8 cellular contexts compared by ENCODE assay signal in genomic region chr1:36149237-36149972, GRCh38. TPM values are rescaled to one million over a fixed set of nuclear protein-coding genes. Genes with fewer than 3 reads are reported as not detected.
DNase-seq lines count a peak whose midpoint lies in the region; ATAC-seq, FAIRE-seq and TF ChIP-seq lines count a peak whose summit lies in the region.

Gene TRAPPC3, minus strand, starts transcription at chr1:36149486. Its CDS starts 108 bp downstream, at chr1:36149378.

- ATAC-seq in natural killer cell treated with Interleukin-12 subunit alpha and Interleukin-12 subunit beta and Interleukin-15 and Interleukin-18, amount 100 ng/mL, for 72 hours: peak; percentile 97
- ATAC-seq in stimulated activated naive CD8-positive, alpha-beta T cell treated with anti-CD3 and anti-CD28 coated beads, Interleukin-15, Interleukin-2, amounts not matched to agents 100 U/mL and 50 U/mL, for 24 hours: peak; percentile 97

- H3K9ac ChIP-seq in Loucy (ENCODE audit: low read depth, low read length, poor library complexity, severe bottlenecking): peak within 1 kb of the TSS; percentile 87

- H2AFZ ChIP-seq in Loucy (ENCODE audit: low read length): peak within 1 kb of the TSS; percentile 83

- H3K4me3 ChIP-seq in H7 (ENCODE audit: insufficient read depth, low read depth, low read length) (peak within 1 kb of the TSS; percentile 51), Loucy (ENCODE audit: low read length, poor library complexity, severe bottlenecking) (peak within 1 kb of the TSS; percentile 89)

- H3K36me3 ChIP-seq in H7 (replicated peaks; ENCODE audit: control insufficient read depth, insufficient read depth, low read length): no peaks in the 10 kb centered on the region
- no peaks in the 10 kb centered on the region for H3K36me3 ChIP-seq in Loucy (ENCODE audit: insufficient read depth, low read length)

- DNase-seq in H7 (peak; percentile 99), fibroblast of peridontal ligament (ENCODE audit: extremely low read depth) (peak; percentile 99)
- DNase-seq in activated T-helper 9 cell treated with anti-CD3 and anti-CD28 coated beads, Interleukin-2, amount 50 U/mL, for 16 hours (ENCODE audit: low read depth): peak; percentile 100
- peak; percentile 100 for DNase-seq in natural killer cell treated with Interleukin-12 subunit alpha and Interleukin-12 subunit beta and Interleukin-15 and Interleukin-18, amount 100 ng/mL, for 72 hours (ENCODE audit: low spot score)
- peak; percentile 100 for DNase-seq in stimulated activated naive CD8-positive, alpha-beta T cell treated with anti-CD3 and anti-CD28 coated beads, Interleukin-15, Interleukin-2, amounts not matched to agents 100 U/mL and 50 U/mL, for 24 hours

- peak within 1 kb of the TSS; percentile 92 to 97 for H3K27ac Mint-ChIP-seq in natural killer cell treated with Interleukin-12 subunit alpha and Interleukin-12 subunit beta and Interleukin-15 and Interleukin-18, amount 100 ng/mL, for 72 hours

- no peaks in the 10 kb centered on the region for H3K36me3 Mint-ChIP-seq in natural killer cell treated with Interleukin-12 subunit alpha and Interleukin-12 subunit beta and Interleukin-15 and Interleukin-18, amount 100 ng/mL, for 72 hours

- H3K4me2 ChIP-seq in Loucy (ENCODE audit: low read depth, low read length, poor library complexity, severe bottlenecking): peak within 1 kb of the TSS; percentile 74

- H3K9me3 Mint-ChIP-seq in natural killer cell treated with Interleukin-12 subunit alpha and Interleukin-12 subunit beta and Interleukin-15 and Interleukin-18, amount 100 ng/mL, for 72 hours: no peaks in the 10 kb centered on the region

- H3K4me1 Mint-ChIP-seq in natural killer cell treated with Interleukin-12 subunit alpha and Interleukin-12 subunit beta and Interleukin-15 and Interleukin-18, amount 100 ng/mL, for 72 hours (ENCODE audit: low read depth in 2 of 2): peaks cover 56% of the 10 kb centered on the region in 2 donors

- H3K79me2 ChIP-seq in Loucy (ENCODE audit: insufficient read depth, low read length): peaks cover 17% of the 10 kb centered on the region

- TF ChIP-seq POLR2A in Raji (IDR thresholded peaks at IDR 0.05; ENCODE audit: insufficient read depth, low read depth, low read length): peak; percentile 93

- no peaks in the 10 kb centered on the region for H3K9me2 ChIP-seq in Loucy (replicated peaks; ENCODE audit: low read depth, low read length)

- peak; percentile 96 for FAIRE-seq in G401.6 (lab: Jason Lieb, UNC)

- H3K4me1 ChIP-seq in Loucy (ENCODE audit: insufficient read depth, low read length, poor library complexity, severe bottlenecking): peaks cover 33% of the 10 kb centered on the region

- H3K27me3 ChIP-seq in H7 (ENCODE audit: control insufficient read depth, insufficient read depth, low read length) (peaks cover 18% of the 10 kb centered on the region), Loucy (ENCODE audit: insufficient read depth, low read length, poor library complexity, severe bottlenecking) (no peaks in the 10 kb centered on the region)

- peak; percentile 91 for TF ChIP-seq CTCF in Loucy (conservative IDR thresholded peaks at IDR 0.05; ENCODE audit: low read length)

- H3F3A ChIP-seq in Loucy (ENCODE audit: low read depth): peaks cover 4% of the 10 kb centered on the region; the same call in 1 of the 2 replicates

- H4K20me1 ChIP-seq in Loucy (ENCODE audit: insufficient read depth, low read length, poor library complexity, severe bottlenecking): no peaks in the 10 kb centered on the region

- H3K9me3 ChIP-seq in Loucy (ENCODE audit: insufficient read depth, low read depth, low read length): no peaks in the 10 kb centered on the region

- peak within 1 kb of the TSS; percentile 94 for H3K4me3 Mint-ChIP-seq in natural killer cell treated with Interleukin-12 subunit alpha and Interleukin-12 subunit beta and Interleukin-15 and Interleukin-18, amount 100 ng/mL, for 72 hours

- no peaks in the 10 kb centered on the region for H3K27me3 Mint-ChIP-seq in natural killer cell treated with Interleukin-12 subunit alpha and Interleukin-12 subunit beta and Interleukin-15 and Interleukin-18, amount 100 ng/mL, for 72 hours

RNA-seq across cellular contexts. Expression of gene TRAPPC3, which starts in this region (rescaled TPM):
- total RNA-seq in H7 (2014; rRNA removed; shearing (Covaris generic)): 97.3 and 111 TPM in 2 replicates
- 10 to 100 TPM; 58.4 to 69.2 TPM for total RNA-seq in natural killer cell treated with Interleukin-12 subunit alpha and Interleukin-12 subunit beta and Interleukin-15 and Interleukin-18, amount 100 ng/mL, for 72 hours

Comparison
In these comparisons a context has a peak if more than half of its experiments do, and no peak if none do; other contexts are left out.
1. Peak in every context shown above with its lines: DNase-seq, ATAC-seq and H3K4me3 ChIP-seq.